ENCODE assay signal across 20 cellular contexts in the genomic region with DNA sequence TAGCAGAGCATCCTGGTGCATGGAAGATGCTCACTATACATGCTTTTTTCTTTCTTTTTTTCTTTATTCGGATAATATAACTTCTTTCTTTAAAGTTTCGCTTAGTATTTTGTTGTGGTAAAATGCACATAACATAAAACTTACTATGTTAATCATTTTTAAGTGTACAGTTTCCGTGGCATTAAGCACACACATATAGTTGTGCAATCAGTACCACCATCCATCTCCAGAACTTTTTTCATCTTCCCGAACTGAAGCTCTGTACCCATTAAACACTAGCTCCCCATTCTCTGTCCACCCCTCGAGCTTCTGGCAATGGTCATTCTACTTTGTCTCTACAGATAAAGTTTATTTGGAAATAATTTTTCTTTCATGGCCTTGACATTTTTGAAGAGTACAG. TPM values are rescaled to one million over a fixed set of nuclear protein-coding genes. Genes with fewer than 3 reads are reported as not detected.
DNase-seq lines count a peak whose midpoint lies in the region; ATAC-seq and TF ChIP-seq lines count a peak whose summit lies in the region.
"Had no signal": no experiment of that assay in that cellular context is flagged by ENCODE, and none has a peak within 500 bp of the region (broad histone marks: within the 10 kb centered on the region; RNA-seq: fewer than 3 reads in every experiment).

No MANE protein-coding gene starts in this region.

- H3K27ac ChIP-seq in RWPE1 = peak overlapping the region; percentile 48; the same call in 1 of the 2 replicates
- H3K27ac ChIP-seq in foreskin keratinocyte = no peak overlapping the region

- peak overlapping the region; percentile 98 for H3K4me3 Mint-ChIP-seq in activated naive CD4-positive, alpha-beta T cell treated with anti-CD3 and anti-CD28 coated beads for 36 hours
- peak overlapping the region in 1 of 2 donors; percentile 99 for H3K4me3 Mint-ChIP-seq in effector memory CD8-positive, alpha-beta T cell
- peak overlapping the region; percentile 89 for H3K4me3 Mint-ChIP-seq in stimulated activated effector memory CD8-positive, alpha-beta T cell treated with anti-CD3 and anti-CD28 coated beads, Interleukin-12 subunit alpha, Interleukin-12 subunit beta, amount 100 ng/mL, for 72 hours

- H3K9me3 Mint-ChIP-seq in activated naive CD4-positive, alpha-beta T cell treated with anti-CD3 and anti-CD28 coated beads for 36 hours = no peaks in the 10 kb centered on the region
- no peaks in the 10 kb centered on the region for H3K9me3 Mint-ChIP-seq in effector memory CD8-positive, alpha-beta T cell
- no peaks in the 10 kb centered on the region for H3K9me3 Mint-ChIP-seq in stimulated activated effector memory CD8-positive, alpha-beta T cell treated with anti-CD3 and anti-CD28 coated beads, Interleukin-12 subunit alpha, Interleukin-12 subunit beta, amount 100 ng/mL, for 72 hours

- H3K4me1 ChIP-seq in foreskin keratinocyte = peaks cover 25% of the 10 kb centered on the region

- no peak for TF ChIP-seq CTCF in RWPE1 (conservative IDR thresholded peaks at IDR 0.05; ENCODE audit: low read depth)
- no peak for TF ChIP-seq CTCF in foreskin keratinocyte (conservative IDR thresholded peaks at IDR 0.05)

- H3K4me1 Mint-ChIP-seq in activated naive CD4-positive, alpha-beta T cell treated with anti-CD3 and anti-CD28 coated beads for 36 hours (ENCODE audit: low read depth) = peaks cover 35% of the 10 kb centered on the region
- peaks cover 19 to 27% of the 10 kb centered on the region in 2 donors for H3K4me1 Mint-ChIP-seq in effector memory CD8-positive, alpha-beta T cell (ENCODE audit: low read depth in 2 of 2)
- H3K4me1 Mint-ChIP-seq in stimulated activated effector memory CD8-positive, alpha-beta T cell treated with anti-CD3 and anti-CD28 coated beads, Interleukin-12 subunit alpha, Interleukin-12 subunit beta, amount 100 ng/mL, for 72 hours = peaks cover 29% of the 10 kb centered on the region

- CTCF ChIA-PET in activated naive CD4-positive, alpha-beta T cell treated with anti-CD3 and anti-CD28 coated beads for 36 hours (lab: Charles Lee) = no interaction called here
- CTCF ChIA-PET in RWPE1 (lab: Yijun Ruan, JAX) = no interaction called here

- H3K27me3 Mint-ChIP-seq in activated naive CD4-positive, alpha-beta T cell treated with anti-CD3 and anti-CD28 coated beads for 36 hours (ENCODE audit: low read depth) = no peaks in the 10 kb centered on the region
- H3K27me3 Mint-ChIP-seq in effector memory CD8-positive, alpha-beta T cell = peaks cover 3% of the 10 kb centered on the region in 2 donors

- no peak for DNase-seq in activated naive CD4-positive, alpha-beta T cell treated with anti-CD3 and anti-CD28 coated beads for 36 hours
- no peak for DNase-seq in activated naive CD4-positive, alpha-beta T cell treated with anti-CD3 and anti-CD28 coated beads, Interleukin-2, amount 50 U/mL, for 16 hours
- no peak for DNase-seq in RWPE1 (ENCODE audit: low spot score)
- DNase-seq in effector memory CD8-positive, alpha-beta T cell = no peak
- no peak for DNase-seq in stimulated activated effector memory CD8-positive, alpha-beta T cell treated with anti-CD3 and anti-CD28 coated beads, Interleukin-12 subunit alpha, Interleukin-12 subunit beta, amount 100 ng/mL, for 72 hours (ENCODE audit: low spot score in 2 of 2)
- no peak for DNase-seq in AG08396 (ENCODE audit: low spot score)
- no peak for DNase-seq in foreskin keratinocyte
- DNase-seq in SKM-1 treated with dmso at 0.1 percent for 144 hours (lab: John Stamatoyannopoulos, UW; ENCODE audit: unreplicated experiment) = no peak
- DNase-seq: activated CD4-positive, CD25-positive, alpha-beta regulatory T cell; KBM-7; left lung; NCI-H1105; NCI-H2171; NCI-H748 treated with DMSO at 0.1 percent for 48 hours; stomach had no signal

- H3K27ac Mint-ChIP-seq in activated naive CD4-positive, alpha-beta T cell treated with anti-CD3 and anti-CD28 coated beads for 36 hours = peak overlapping the region; percentile 97
- H3K27ac Mint-ChIP-seq in effector memory CD8-positive, alpha-beta T cell = peak overlapping the region; percentile 99
- H3K27ac Mint-ChIP-seq in stimulated activated effector memory CD8-positive, alpha-beta T cell treated with anti-CD3 and anti-CD28 coated beads, Interleukin-12 subunit alpha, Interleukin-12 subunit beta, amount 100 ng/mL, for 72 hours = peak overlapping the region; percentile 58

- peaks cover 24% of the 10 kb centered on the region for H3K36me3 Mint-ChIP-seq in activated naive CD4-positive, alpha-beta T cell treated with anti-CD3 and anti-CD28 coated beads for 36 hours (ENCODE audit: low read depth)
- H3K36me3 Mint-ChIP-seq in effector memory CD8-positive, alpha-beta T cell (ENCODE audit: insufficient read depth) = peaks cover 24% of the 10 kb centered on the region
- peaks cover 43% of the 10 kb centered on the region for H3K36me3 Mint-ChIP-seq in stimulated activated effector memory CD8-positive, alpha-beta T cell treated with anti-CD3 and anti-CD28 coated beads, Interleukin-12 subunit alpha, Interleukin-12 subunit beta, amount 100 ng/mL, for 72 hours

- H3K27me3 ChIP-seq in foreskin keratinocyte = no peaks in the 10 kb centered on the region
- H3K27me3 ChIP-seq: left lung, stomach had no signal

- ATAC-seq in effector memory CD8-positive, alpha-beta T cell (replicated peaks) = no peak
- no peak for ATAC-seq in stimulated activated effector memory CD8-positive, alpha-beta T cell treated with anti-CD3 and anti-CD28 coated beads, Interleukin-12 subunit alpha, Interleukin-12 subunit beta, amount 100 ng/mL, for 72 hours
- no peak for ATAC-seq in foreskin keratinocyte

- intact Hi-C loops in activated naive CD4-positive, alpha-beta T cell treated with anti-CD3 and anti-CD28 coated beads for 36 hours (cut with micrococcal nuclease) = no loop called here

- POLR2A ChIA-PET in RWPE1 (lab: Yijun Ruan, JAX; ENCODE audit: low non-redundant PET) = no interaction called here

RNA-seq across cellular contexts. Expression of a gene that starts 1.0 kb away (rescaled TPM):
- 10 to 100 TPM; 11.7 to 13.6 TPM for total RNA-seq in activated naive CD4-positive, alpha-beta T cell treated with anti-CD3 and anti-CD28 coated beads for 36 hours
- 27.8 and 34.2 TPM in 2 replicates for total RNA-seq in foreskin keratinocyte
- 48.2 and 56.5 TPM in 2 replicates for polyA plus RNA-seq in foreskin keratinocyte

RNA-seq across cellular contexts. Expression of a gene that starts 9.4 kb away (rescaled TPM):
- total RNA-seq in activated naive CD4-positive, alpha-beta T cell treated with anti-CD3 and anti-CD28 coated beads for 36 hours = not detected
- 0.14 TPM in 1 of 2 replicates, not detected in the other for total RNA-seq in foreskin keratinocyte
- polyA plus RNA-seq in foreskin keratinocyte = 0.07 and 0.08 TPM in 2 replicates
- total RNA-seq: astrocyte, fibroblast of villous mesenchyme, left lung, myocyte, RPMI7951, urinary bladder had no signal

RNA-seq across cellular contexts. Expression of a gene that starts 13.2 kb away (rescaled TPM):
- total RNA-seq in activated naive CD4-positive, alpha-beta T cell treated with anti-CD3 and anti-CD28 coated beads for 36 hours = under 1 TPM; 0.24 to 0.25 TPM
- 11.4 and 12.8 TPM in 2 replicates for total RNA-seq in foreskin keratinocyte
- 8.1 and 9.9 TPM in 2 replicates for polyA plus RNA-seq in foreskin keratinocyte
- total RNA-seq: RPMI7951 had no signal

RNA-seq across cellular contexts. Expression of a gene that starts 27.5 kb away (rescaled TPM):
- total RNA-seq in activated naive CD4-positive, alpha-beta T cell treated with anti-CD3 and anti-CD28 coated beads for 36 hours = under 1 TPM; 0.21 to 0.44 TPM
- 22.4 and 25.9 TPM in 2 replicates for total RNA-seq in foreskin keratinocyte
- 19.5 and 21.8 TPM in 2 replicates for polyA plus RNA-seq in foreskin keratinocyte

RNA-seq across cellular contexts. Expression of a gene that starts 44.2 kb away (rescaled TPM):
- total RNA-seq in activated naive CD4-positive, alpha-beta T cell treated with anti-CD3 and anti-CD28 coated beads for 36 hours = 10 to 100 TPM; 15.7 to 19.9 TPM
- total RNA-seq in foreskin keratinocyte = 7.9 and 11.3 TPM in 2 replicates
- 8.5 and 12.5 TPM in 2 replicates for polyA plus RNA-seq in foreskin keratinocyte
